Comparison of ENCODE assay signal across 17 cellular contexts in genomic region chr3:148202386-148202785, GRCh38.
DNase-seq lines count a peak whose midpoint lies in the region; ATAC-seq, FAIRE-seq and TF ChIP-seq lines count a peak whose summit lies in the region.
"Had no signal": no experiment of that assay in that cellular context is flagged by ENCODE, and none has a peak within 500 bp of the region (broad histone marks: within the 10 kb centered on the region; RNA-seq: fewer than 3 reads in every experiment).

No MANE protein-coding gene starts in this region.

- no peak overlapping the region for H3K4me2 ChIP-seq in GM12878 (ENCODE audit: control insufficient read depth, insufficient read depth)
- H3K4me2 ChIP-seq in MM.1S (ENCODE audit: low read depth, low read length), result no peak overlapping the region

- no peak for TF ChIP-seq EP300 in GM12878 (IDR thresholded peaks at IDR 0.05; ENCODE audit: borderline replicate concordance in 1 of 2, control insufficient read depth in 1 of 2, low read depth in 2 of 2, low read length in 2 of 2)

- ATAC-seq in GM12878, result peak; percentile 57
- ATAC-seq: activated naive CD4-positive, alpha-beta T cell treated with anti-CD3 and anti-CD28 coated beads, Interleukin-2, amount 50 U/mL, for 72 hours; gastroesophageal sphincter had no signal

- WGBS in GM12878 (ENCODE audit: insufficient coverage, insufficient replicate concordance, low lambda C conversion rate, missing lambda C conversion rate), result 6% methylated on average over 1 of the region's 1 CpG

- FAIRE-seq in GM12878 (lab: Jason Lieb, UNC), result no peak

- H3K79me2 ChIP-seq in GM12878 (ENCODE audit: control insufficient read depth, insufficient read depth, low read length) (no peaks in the 10 kb centered on the region), MM.1S (ENCODE audit: low read length) (no peaks in the 10 kb centered on the region)

- H3K9ac ChIP-seq in GM12878 (ENCODE audit: control insufficient read depth, insufficient read depth, low read length) (no peak overlapping the region), MM.1S (ENCODE audit: low read length) (no peak overlapping the region)

- no peak for TF ChIP-seq RAD21 in GM12878 (IDR thresholded peaks at IDR 0.05; ENCODE audit: insufficient read depth, low read depth, low read length)

- no peaks in the 10 kb centered on the region for H3K4me1 ChIP-seq in GM12878 (ENCODE audit: control insufficient read depth, insufficient read depth, low read length)
- no peaks in the 10 kb centered on the region for H3K4me1 ChIP-seq in MM.1S (ENCODE audit: low read length)
- H3K4me1 ChIP-seq: gastroesophageal sphincter had no signal

- RAD21 ChIA-PET in GM12878 (lab: Charles Lee; ENCODE audit: unreplicated experiment), result interaction anchor here (1.3 to 1.7 kb wide), 2 partner anchors 124 to 841 kb away, joined by 3 to 6 read pairs; no protein-coding TSS in a partner anchor

- H4K20me1 ChIP-seq in GM12878 (ENCODE audit: control insufficient read depth, insufficient read depth) (no peaks in the 10 kb centered on the region), MM.1S (ENCODE audit: insufficient read depth, low read length) (no peaks in the 10 kb centered on the region)

- H3K36me3 ChIP-seq in GM12878 (ENCODE audit: control insufficient read depth in 2 of 2, insufficient read depth in 2 of 2, low read length in 1 of 2) (no peaks in the 10 kb centered on the region), MM.1S (replicated peaks; ENCODE audit: insufficient read depth, low read length) (no peaks in the 10 kb centered on the region)
- H3K36me3 ChIP-seq: cardiac muscle cell, gastroesophageal sphincter had no signal

- H3K27ac ChIP-seq in GM12878 (ENCODE audit: control insufficient read depth, insufficient read depth) (no peak overlapping the region), MM.1S (ENCODE audit: low read length) (no peak overlapping the region)
- H3K27ac ChIP-seq: cardiac muscle cell, gastroesophageal sphincter, SK-N-MC had no signal

- intact Hi-C loops in GM12878 (cut with micrococcal nuclease; ENCODE audit: unreplicated experiment), result no loop called here

- H2AFZ ChIP-seq in GM12878 (ENCODE audit: control insufficient read depth, low read depth, low read length) (no peak overlapping the region), MM.1S (ENCODE audit: low read length) (no peak overlapping the region)

- no peaks in the 10 kb centered on the region for H3K9me2 ChIP-seq in MM.1S (replicated peaks; ENCODE audit: insufficient read depth, low read length)

- no peak for TF ChIP-seq POLR2A in GM12878 (IDR thresholded peaks at IDR 0.05; ENCODE audit: low read depth, low read length)

- POLR2A ChIA-PET in GM12878 (lab: Charles Lee), result no interaction called here

- no TSS peak for BruUV-seq in GM12878 (replicated peaks; lab: Mats Ljungman, UMichigan)

- SMC1A ChIA-PET in GM12878 (lab: Charles Lee; ENCODE audit: uncharacterized antibody, unreplicated experiment), result interaction anchor here (0.8 to 2.5 kb wide), 7 partner anchors 8 to 119 kb away, joined by 3 to 8 read pairs (median 4); no protein-coding TSS in a partner anchor

- H3K9me3 ChIP-seq in GM12878 (replicated peaks; ENCODE audit: control insufficient read depth, insufficient read depth, low read length), result no peaks in the 10 kb centered on the region
- H3K9me3 ChIP-seq in MM.1S (replicated peaks; ENCODE audit: insufficient read depth, low read length), result no peaks in the 10 kb centered on the region
- H3K9me3 ChIP-seq: gastroesophageal sphincter had no signal

- H3K27me3 ChIP-seq in GM12878 (replicated peaks in 1 of 2; ENCODE audit: control insufficient read depth in 2 of 2, insufficient read depth in 2 of 2, low read length in 1 of 2) (no peaks in the 10 kb centered on the region), MM.1S (replicated peaks; ENCODE audit: insufficient read depth, low read length) (no peaks in the 10 kb centered on the region)
- H3K27me3 ChIP-seq: cardiac muscle cell, gastroesophageal sphincter had no signal

- H3F3A ChIP-seq in MM.1S (ENCODE audit: insufficient read depth, low read length), result no peaks in the 10 kb centered on the region

- TF ChIP-seq CTCF in GM12878 (IDR thresholded peaks at IDR 0.05 in 2 of 3, conservative IDR thresholded peaks at IDR 0.05 in 1 of 3; ENCODE audit: control insufficient read depth in 2 of 3, extremely low read depth in 1 of 3, insufficient read depth in 1 of 3, low read depth in 3 of 3, low read length in 3 of 3) (peak in 2 of 3 experiments; percentile 16 to 18; a peak in 1 of 6 replicates), MM.1S (IDR thresholded peaks at IDR 0.05; ENCODE audit: low read length) (no peak)

- CTCF ChIA-PET in GM12878 (lab: Yijun Ruan, JAX), result interaction anchor here (0.6 to 2.4 kb wide), 10 partner anchors 9 to 818 kb away, joined by 3 to 11 read pairs (median 4); no protein-coding TSS in a partner anchor

- DNase-seq in SKM-1 treated with dmso at 0.1 percent for 144 hours (lab: John Stamatoyannopoulos, UW; ENCODE audit: unreplicated experiment) (peak; percentile 49), SKM-1 (lab: John Stamatoyannopoulos, UW; ENCODE audit: unreplicated experiment) (no peak), NOMO-1 treated with DMSO at 0.1 percent for 48 hours (lab: John Stamatoyannopoulos, UW; ENCODE audit: unreplicated experiment) (peak; percentile 88), GM12878 (ENCODE audit: low read depth, low spot score) (no peak), inferior parietal cortex (ENCODE audit: extremely low spot score) (no peak), HuH-7.5 (ENCODE audit: low spot score) (no peak), MM.1S (no peak)
- no peak for DNase-seq in activated CD4-positive, alpha-beta T cell treated with anti-CD3 and anti-CD28 coated beads, Interleukin-2, amount 50 U/mL, for 48 hours
- DNase-seq: activated CD4-positive, CD25-positive, alpha-beta regulatory T cell treated with anti-CD3 and anti-CD28 coated beads, Interleukin-2, amount 50 U/mL, for 72 hours; DMS 273 treated with DMSO at 0.1 percent for 48 hours; NCI-H1436 treated with DMSO at 0.1 percent for 48 hours; NCI-H510A treated with DMSO at 0.1 percent for 48 hours; stimulated activated CD4-positive, alpha-beta T cell treated with anti-CD3 and anti-CD28 coated beads, Interleukin-15, amount 100 ng/mL, for 24 hours had no signal

- no peak overlapping the region for H3K4me3 ChIP-seq in GM12878
- H3K4me3 ChIP-seq in MM.1S (ENCODE audit: low read length), result no peak overlapping the region
- H3K4me3 ChIP-seq: cardiac muscle cell, gastroesophageal sphincter, SK-N-MC had no signal

- in situ Hi-C loops in GM12878 (cut with MboI), result no loop called here

TF ChIP-seq in GM12878, 131 proteins besides CTCF, POLR2A, EP300 and RAD21 (continues in another document):
- TF ChIP-seq ZNF687 (IDR thresholded peaks at IDR 0.05), result no peak
- no peak for TF ChIP-seq E2F4 (IDR thresholded peaks at IDR 0.05; ENCODE audit: low read depth, low read length)
- no peak for TF ChIP-seq HSF1 (IDR thresholded peaks at IDR 0.05; ENCODE audit: low read depth, low read length)

Comparison
In these comparisons a context has a peak if more than half of its experiments do, and no peak if none do; other contexts are left out.
1. DNase-seq: peak in SKM-1 treated with dmso at 0.1 percent for 144 hours (single experiment) and NOMO-1 treated with DMSO at 0.1 percent for 48 hours (single experiment); none in SKM-1 (single experiment), GM12878 (single experiment), inferior parietal cortex (single experiment), HuH-7.5 (single experiment), activated CD4-positive, alpha-beta T cell treated with anti-CD3 and anti-CD28 coated beads, Interleukin-2, amount 50 U/mL, for 48 hours (0 of 2) and MM.1S (single experiment).